Comparison of ENCODE assay signal across 11 cellular contexts in the genomic region with DNA sequence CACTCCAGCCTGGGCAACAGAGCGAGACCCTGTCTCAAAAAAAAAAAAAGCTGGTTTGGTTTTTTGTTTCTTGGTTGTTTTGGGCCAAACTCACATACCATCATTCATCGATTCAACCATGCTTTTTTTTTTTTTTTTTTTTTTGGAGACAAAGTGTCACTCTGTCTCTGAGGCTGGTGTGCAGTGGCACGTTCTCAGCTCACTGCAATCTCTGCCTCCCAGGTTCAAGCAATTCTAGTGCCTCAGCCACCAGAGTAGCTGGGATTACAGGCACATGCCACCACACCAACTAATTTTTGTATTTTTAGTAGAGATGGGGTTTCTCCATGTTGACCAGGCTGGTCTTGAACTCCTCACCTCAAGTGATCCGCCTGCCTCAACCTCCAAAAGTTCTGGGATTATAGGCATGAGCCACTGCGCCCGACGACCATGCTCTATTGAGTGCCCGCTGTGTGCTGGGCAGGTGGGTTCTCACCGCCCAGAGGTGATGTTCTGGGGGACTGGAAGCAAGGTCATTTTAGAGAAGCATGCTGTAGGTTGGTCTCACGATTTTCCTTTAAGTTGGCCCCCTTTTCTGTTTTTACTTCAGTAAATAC. TPM values are rescaled to one million over a fixed set of nuclear protein-coding genes. Genes with fewer than 3 reads are reported as not detected.
A peak's percentile ranks its signal among the peaks of the same experiment; 100 is the strongest.
DNase-seq lines count a peak whose midpoint lies in the region; ATAC-seq and TF ChIP-seq lines count a peak whose summit lies in the region.
"Had no signal": no experiment of that assay in that cellular context is flagged by ENCODE, and none has a peak within 500 bp of the region (broad histone marks: within the 10 kb centered on the region; RNA-seq: fewer than 3 reads in every experiment).

No MANE protein-coding gene starts in this region.

- H3K36me3 ChIP-seq in tibial nerve = no peaks in the 10 kb centered on the region

- H3T11ph ChIP-seq in H9 (ENCODE audit: low read length) = no peak overlapping the region

- peak overlapping the region in 3 of 4 donors; percentile 96 to 98 (median 97) for H3K27ac ChIP-seq in tibial nerve
- H3K27ac ChIP-seq in H9 (ENCODE audit: insufficient read length, low read depth, low read length) = no peak overlapping the region

- no peak overlapping the region for H3K23ac ChIP-seq in H9 (ENCODE audit: insufficient read length, low read depth, low read length)

- no peak overlapping the region for H2BK20ac ChIP-seq in H9 (ENCODE audit: low read depth, low read length, poor library complexity, severe bottlenecking)

- no peak overlapping the region for H3K4me3 ChIP-seq in tibial nerve

- no peak overlapping the region for H4K5ac ChIP-seq in H9 (ENCODE audit: insufficient read length, low read depth, low read length)

- H3K79me1 ChIP-seq in H9 (ENCODE audit: insufficient read depth, low read depth, low read length, poor library complexity, severe bottlenecking) = no peaks in the 10 kb centered on the region

- H2AK5ac ChIP-seq in H9 (ENCODE audit: insufficient read length, low read length) = no peak overlapping the region

- no peak for TF ChIP-seq EP300 in tibial nerve (IDR thresholded peaks at IDR 0.05)

- TF ChIP-seq CTCF in tibial nerve (IDR thresholded peaks at IDR 0.05) = no peak
- TF ChIP-seq CTCF in H9 (conservative IDR thresholded peaks at IDR 0.05) = no peak

- H3K4me3 Mint-ChIP-seq in activated naive CD4-positive, alpha-beta T cell treated with anti-CD3 and anti-CD28 coated beads, Interleukin-2, amount 50 U/mL, for 24 hours = peak overlapping the region; percentile 37
- peak overlapping the region; percentile 94 for H3K4me3 Mint-ChIP-seq in activated naive CD8-positive, alpha-beta T cell treated with anti-CD3 and anti-CD28 coated beads, Interleukin-2, amount 10 ng/mL, durations not matched to agents 7 days and 5 days
- peak overlapping the region; percentile 18 to 96 (median 80) for H3K4me3 Mint-ChIP-seq in naive thymus-derived CD8-positive, alpha-beta T cell
- H3K4me3 Mint-ChIP-seq in H9 = peak overlapping the region in 1 of 2 experiments; percentile 48; a peak in 1 of 5 replicates

- H3K18ac ChIP-seq in H9 (ENCODE audit: insufficient read length, low read depth, low read length) = no peak overlapping the region

- POLR2A ChIA-PET in activated naive CD8-positive, alpha-beta T cell treated with anti-CD3 and anti-CD28 coated beads, Interleukin-2, amount 10 ng/mL, durations not matched to agents 7 days and 5 days (lab: Charles Lee) = interaction anchor here (0.6 to 7.3 kb wide), 8 partner anchors 10 to 240 kb away, joined by 3 to 718 read pairs (median 7); a partner anchor contains a TSS
- POLR2A ChIA-PET in naive thymus-derived CD8-positive, alpha-beta T cell (lab: Charles Lee) = interaction anchor here (0.7 to 23.0 kb wide), 5 partner anchors 9 to 1124 kb away, joined by 3 to 2305 read pairs (median 23); a partner anchor contains a TSS

- H3K9me3 Mint-ChIP-seq in activated naive CD4-positive, alpha-beta T cell treated with anti-CD3 and anti-CD28 coated beads, Interleukin-2, amount 50 U/mL, for 24 hours = no peaks in the 10 kb centered on the region
- H3K9me3 Mint-ChIP-seq in activated naive CD8-positive, alpha-beta T cell treated with anti-CD3 and anti-CD28 coated beads, Interleukin-2, amount 10 ng/mL, durations not matched to agents 7 days and 5 days = no peaks in the 10 kb centered on the region
- H3K9me3 Mint-ChIP-seq in naive thymus-derived CD8-positive, alpha-beta T cell = no peaks in the 10 kb centered on the region
- H3K9me3 Mint-ChIP-seq in H9 = no peaks in the 10 kb centered on the region; a peak in 1 of 5 replicates

- 71% methylated on average over 10 of the region's 10 CpGs for WGBS in tibial nerve, 2 donors
- no CpG with 5 or more reads among the region's 10 CpGs for WGBS in H9 (ENCODE audit: extremely low coverage, insufficient read length, low lambda C conversion rate)

- no peak overlapping the region for H3K56ac ChIP-seq in H9 (ENCODE audit: insufficient read length, low read depth, low read length)

- no peak for TF ChIP-seq POLR2A in tibial nerve (IDR thresholded peaks at IDR 0.05)

- ATAC-seq in activated naive CD8-positive, alpha-beta T cell treated with anti-CD3 and anti-CD28 coated beads, Interleukin-2, amount 10 ng/mL, durations not matched to agents 7 days and 5 days (ENCODE audit: low read depth) = no peak
- ATAC-seq in naive thymus-derived CD8-positive, alpha-beta T cell = no peak
- no peak for ATAC-seq in HG02678 (IDR thresholded peaks at IDR 0.05; ENCODE audit: unreplicated experiment)
- ATAC-seq in HG03045 (IDR thresholded peaks at IDR 0.05; ENCODE audit: unreplicated experiment) = no peak
- ATAC-seq: right cardiac atrium had no signal

- H3K27me3 ChIP-seq in tibial nerve (no peaks in the 10 kb centered on the region), H9 (ENCODE audit: insufficient read depth, low read length) (no peaks in the 10 kb centered on the region)

- H3K9me3 ChIP-seq in tibial nerve (no peaks in the 10 kb centered on the region), H9 (ENCODE audit: control insufficient read depth, low read depth, low read length) (no peaks in the 10 kb centered on the region)

- no peak overlapping the region for H2BK12ac ChIP-seq in H9 (ENCODE audit: insufficient read length, low read depth, low read length)

- H4K8ac ChIP-seq in H9 (replicated peaks; ENCODE audit: insufficient read length, low read depth, low read length) = no peak overlapping the region

- H3K27me3 Mint-ChIP-seq in activated naive CD4-positive, alpha-beta T cell treated with anti-CD3 and anti-CD28 coated beads, Interleukin-2, amount 50 U/mL, for 24 hours = no peaks in the 10 kb centered on the region
- no peaks in the 10 kb centered on the region for H3K27me3 Mint-ChIP-seq in activated naive CD8-positive, alpha-beta T cell treated with anti-CD3 and anti-CD28 coated beads, Interleukin-2, amount 10 ng/mL, durations not matched to agents 7 days and 5 days
- H3K27me3 Mint-ChIP-seq in naive thymus-derived CD8-positive, alpha-beta T cell = peaks cover 0 to under 1% (median 0%) of the 10 kb centered on the region in 5 donors
- H3K27me3 Mint-ChIP-seq in H9 (ENCODE audit: low read depth) = peaks cover 8% of the 10 kb centered on the region

- H4K20me1 ChIP-seq in H9 (ENCODE audit: control insufficient read depth, insufficient read depth, insufficient read length) = no peaks in the 10 kb centered on the region

- no peak overlapping the region for H3K9ac ChIP-seq in H9 (ENCODE audit: extremely low read depth, insufficient read length, low read length)

- H3K4me1 ChIP-seq in tibial nerve (peaks cover 0 to 74% (median 31%) of the 10 kb centered on the region in 4 donors), H9 (ENCODE audit: insufficient read depth, low read length) (peaks cover 2% of the 10 kb centered on the region; the same call in 1 of the 2 replicates)

- H2BK5ac ChIP-seq in H9 (ENCODE audit: insufficient read length, low read length) = no peak overlapping the region

- H3K36me3 Mint-ChIP-seq in activated naive CD4-positive, alpha-beta T cell treated with anti-CD3 and anti-CD28 coated beads, Interleukin-2, amount 50 U/mL, for 24 hours = no peaks in the 10 kb centered on the region
- peaks cover 5% of the 10 kb centered on the region for H3K36me3 Mint-ChIP-seq in activated naive CD8-positive, alpha-beta T cell treated with anti-CD3 and anti-CD28 coated beads, Interleukin-2, amount 10 ng/mL, durations not matched to agents 7 days and 5 days
- no peaks in the 10 kb centered on the region for H3K36me3 Mint-ChIP-seq in naive thymus-derived CD8-positive, alpha-beta T cell
- H3K36me3 Mint-ChIP-seq in H9 (ENCODE audit: insufficient read depth in 1 of 3, low read depth in 3 of 3) = no peaks in the 10 kb centered on the region; a peak in 1 of 7 replicates

- H3K4me1 Mint-ChIP-seq in activated naive CD4-positive, alpha-beta T cell treated with anti-CD3 and anti-CD28 coated beads, Interleukin-2, amount 50 U/mL, for 24 hours = peaks cover 64% of the 10 kb centered on the region
- peaks cover 56% of the 10 kb centered on the region for H3K4me1 Mint-ChIP-seq in activated naive CD8-positive, alpha-beta T cell treated with anti-CD3 and anti-CD28 coated beads, Interleukin-2, amount 10 ng/mL, durations not matched to agents 7 days and 5 days
- peaks cover 37 to 70% (median 68%) of the 10 kb centered on the region in 4 donors for H3K4me1 Mint-ChIP-seq in naive thymus-derived CD8-positive, alpha-beta T cell
- H3K4me1 Mint-ChIP-seq in H9 = peaks cover 50 to 56% of the 10 kb centered on the region in 2 experiments

- H4K91ac ChIP-seq in H9 (ENCODE audit: insufficient read length, low read depth, low read length) = no peak overlapping the region

- H2BK15ac ChIP-seq in H9 (ENCODE audit: low read depth, low read length) = no peak overlapping the region

- no peak overlapping the region for H3K4me2 ChIP-seq in H9 (ENCODE audit: insufficient read depth, insufficient read length, low read length)

- peaks cover 18% of the 10 kb centered on the region for H3K23me2 ChIP-seq in H9 (ENCODE audit: insufficient read length, low read depth, low read length, poor library complexity, severe bottlenecking)

- H3K14ac ChIP-seq in H9 (ENCODE audit: insufficient read depth, low read length) = no peak overlapping the region

- DNase-seq in activated naive CD4-positive, alpha-beta T cell (lab: John Stamatoyannopoulos, UW) = no peak
- no peak for DNase-seq in activated naive CD8-positive, alpha-beta T cell treated with anti-CD3 and anti-CD28 coated beads, Interleukin-2, amount 10 ng/mL, durations not matched to agents 7 days and 5 days
- DNase-seq in naive thymus-derived CD8-positive, alpha-beta T cell = no peak
- no peak for DNase-seq in tibial nerve (ENCODE audit: low spot score in 2 of 2)
- no peak for DNase-seq in H9
- DNase-seq: NCI-H2227 treated with DMSO at 0.1 percent for 48 hours, SIG-M5 had no signal

- no peak overlapping the region for H2BK120ac ChIP-seq in H9 (ENCODE audit: low read depth, low read length, poor library complexity, severe bottlenecking)

- H3K79me2 ChIP-seq in H9 (ENCODE audit: insufficient read depth, low read length) = no peaks in the 10 kb centered on the region

- peak overlapping the region; percentile 70 for H3K27ac Mint-ChIP-seq in activated naive CD4-positive, alpha-beta T cell treated with anti-CD3 and anti-CD28 coated beads, Interleukin-2, amount 50 U/mL, for 24 hours
- peak overlapping the region; percentile 91 for H3K27ac Mint-ChIP-seq in activated naive CD8-positive, alpha-beta T cell treated with anti-CD3 and anti-CD28 coated beads, Interleukin-2, amount 10 ng/mL, durations not matched to agents 7 days and 5 days
- peak overlapping the region; percentile 91 to 100 (median 97) for H3K27ac Mint-ChIP-seq in naive thymus-derived CD8-positive, alpha-beta T cell
- no peak overlapping the region for H3K27ac Mint-ChIP-seq in H9

- no peak overlapping the region for H2AFZ ChIP-seq in H9 (ENCODE audit: low read length)

- no peak overlapping the region for H3K4ac ChIP-seq in H9 (ENCODE audit: low read depth, low read length)

RNA-seq across cellular contexts. Expression of a gene that starts 8.1 kb away (rescaled TPM):
- total RNA-seq in activated naive CD8-positive, alpha-beta T cell treated with anti-CD3 and anti-CD28 coated beads, Interleukin-2, amount 10 ng/mL, durations not matched to agents 7 days and 5 days = 100 to 1,000 TPM; 366 to 394 TPM
- total RNA-seq in naive thymus-derived CD8-positive, alpha-beta T cell = 100 to 1,000 TPM; 181 to 189 TPM
- polyA plus RNA-seq in naive thymus-derived CD8-positive, alpha-beta T cell = 100 to 1,000 TPM in 1 of 3 donors, 10 to 100 TPM in 2; 43.3 to 169 (median 69.1) TPM
- total RNA-seq in tibial nerve = 100 to 1,000 TPM; 309 to 553 (median 486) TPM
- total RNA-seq in H9 (2021) = 103 and 109 TPM in 2 replicates

RNA-seq across cellular contexts. Expression of a gene that starts 15.3 kb away (rescaled TPM):
- total RNA-seq in activated naive CD8-positive, alpha-beta T cell treated with anti-CD3 and anti-CD28 coated beads, Interleukin-2, amount 10 ng/mL, durations not matched to agents 7 days and 5 days = 1 to 10 TPM; 5.0 to 5.2 TPM
- 1 to 10 TPM; 7.4 to 8.4 TPM for total RNA-seq in naive thymus-derived CD8-positive, alpha-beta T cell
- under 1 TPM in 2 of 3 donors, not detected in 1; 0.06 to 0.15 TPM for polyA plus RNA-seq in naive thymus-derived CD8-positive, alpha-beta T cell
- total RNA-seq in tibial nerve (10 to 100 TPM in 2 of 4 donors, 1 to 10 TPM in 2; 2.3 to 11.4 (median 8.2) TPM), H9 (2021) (0.39 and 0.48 TPM in 2 replicates)

RNA-seq across cellular contexts. Expression of a gene that starts 33.3 kb away (rescaled TPM):
- total RNA-seq in activated naive CD8-positive, alpha-beta T cell treated with anti-CD3 and anti-CD28 coated beads, Interleukin-2, amount 10 ng/mL, durations not matched to agents 7 days and 5 days = 100 to 1,000 TPM; 151 to 157 TPM
- total RNA-seq in naive thymus-derived CD8-positive, alpha-beta T cell = 10 to 100 TPM; 82.1 to 84.0 TPM
- polyA plus RNA-seq in naive thymus-derived CD8-positive, alpha-beta T cell = 100 to 1,000 TPM; 162 to 198 (median 181) TPM
- total RNA-seq in tibial nerve = 100 to 1,000 TPM in 3 of 4 donors, 10 to 100 TPM in 1; 70.4 to 167 (median 156) TPM
- total RNA-seq in H9 (2021) = 342 and 344 TPM in 2 replicates

RNA-seq across cellular contexts. Expression of a gene that starts 50.8 kb away (rescaled TPM):
- total RNA-seq in activated naive CD8-positive, alpha-beta T cell treated with anti-CD3 and anti-CD28 coated beads, Interleukin-2, amount 10 ng/mL, durations not matched to agents 7 days and 5 days = 10 to 100 TPM; 41.3 to 45.7 TPM
- total RNA-seq in naive thymus-derived CD8-positive, alpha-beta T cell = 10 to 100 TPM; 55.9 to 61.0 TPM
- polyA plus RNA-seq in naive thymus-derived CD8-positive, alpha-beta T cell = 10 to 100 TPM in 1 of 3 donors, 1 to 10 TPM in 2; 9.3 to 11.9 (median 9.7) TPM
- total RNA-seq in tibial nerve (10 to 100 TPM; 15.9 to 27.9 (median 20.1) TPM), H9 (2021) (61.4 and 64.8 TPM in 2 replicates)

Comparison
In these comparisons a context has a peak if more than half of its experiments do, and no peak if none do; other contexts are left out.
1. H3K27ac Mint-ChIP-seq: peak in activated naive CD4-positive, alpha-beta T cell treated with anti-CD3 and anti-CD28 coated beads, Interleukin-2, amount 50 U/mL, for 24 hours (single experiment), activated naive CD8-positive, alpha-beta T cell treated with anti-CD3 and anti-CD28 coated beads, Interleukin-2, amount 10 ng/mL, durations not matched to agents 7 days and 5 days (single experiment) and naive thymus-derived CD8-positive, alpha-beta T cell (10 of 10); none in H9 (0 of 3).